1 cellular context compared by ENCODE assay signal in genomic region chr18:45084207-45084606, GRCh38.
TF ChIP-seq lines count a peak whose summit lies in the region.

No MANE protein-coding gene starts in this region.

TF ChIP-seq in H1, 55 proteins besides CTCF, POLR2A, EP300 and RAD21:
- TF ChIP-seq RNF2 (IDR thresholded peaks at IDR 0.05; ENCODE audit: borderline replicate concordance, low read depth, low read length, missing control alignments, poor library complexity, severe bottlenecking), result no peak
- no peak for TF ChIP-seq NRF1 (IDR thresholded peaks at IDR 0.05; ENCODE audit: low read depth, low read length)
- TF ChIP-seq RBBP5 (IDR thresholded peaks at IDR 0.05; ENCODE audit: borderline replicate concordance, low read depth, low read length), result no peak
- no peak for TF ChIP-seq ATF3 (IDR thresholded peaks at IDR 0.05; ENCODE audit: insufficient read depth, low read depth, low read length)
- TF ChIP-seq KDM4A (IDR thresholded peaks at IDR 0.05; ENCODE audit: low read depth, low read length, severe bottlenecking), result no peak
- no peak for TF ChIP-seq YY1 (IDR thresholded peaks at IDR 0.05; ENCODE audit: low read depth, low read length)
- TF ChIP-seq CEBPB (IDR thresholded peaks at IDR 0.05; ENCODE audit: low read depth, low read length), result no peak
- TF ChIP-seq SP1 (IDR thresholded peaks at IDR 0.05; ENCODE audit: low read depth, low read length), result no peak
- no peak for TF ChIP-seq PHF8 (conservative IDR thresholded peaks at IDR 0.05; ENCODE audit: low read depth, low read length)
- TF ChIP-seq, protein P1, sequence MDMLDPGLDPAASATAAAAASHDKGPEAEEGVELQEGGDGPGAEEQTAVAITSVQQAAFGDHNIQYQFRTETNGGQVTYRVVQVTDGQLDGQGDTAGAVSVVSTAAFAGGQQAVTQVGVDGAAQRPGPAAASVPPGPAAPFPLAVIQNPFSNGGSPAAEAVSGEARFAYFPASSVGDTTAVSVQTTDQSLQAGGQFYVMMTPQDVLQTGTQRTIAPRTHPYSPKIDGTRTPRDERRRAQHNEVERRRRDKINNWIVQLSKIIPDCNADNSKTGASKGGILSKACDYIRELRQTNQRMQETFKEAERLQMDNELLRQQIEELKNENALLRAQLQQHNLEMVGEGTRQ (IDR thresholded peaks at IDR 0.05; ENCODE audit: low read length), result no peak
- no peak for TF ChIP-seq ZNF274 (IDR thresholded peaks at IDR 0.05; ENCODE audit: borderline replicate concordance, extremely low read depth, low read length)
- no peak for TF ChIP-seq POLR2AphosphoS5 (IDR thresholded peaks at IDR 0.05; ENCODE audit: low read depth, low read length)
- TF ChIP-seq SRF (IDR thresholded peaks at IDR 0.05; ENCODE audit: low read depth, low read length), result no peak
- TF ChIP-seq CREB1 (IDR thresholded peaks at IDR 0.05), result no peak
- no peak for TF ChIP-seq MAFK (IDR thresholded peaks at IDR 0.05; ENCODE audit: low read depth, low read length)
- no peak for TF ChIP-seq POU5F1 (IDR thresholded peaks at IDR 0.05; ENCODE audit: low read depth, low read length)
TF ChIP-seq in H1: peak in this region for 0.
